ENCODE assay signal across 1 cellular context in genomic region chr17:76056882-76057281, GRCh38.
TF ChIP-seq lines count a peak whose summit lies in the region.

No MANE protein-coding gene starts in this region.

TF ChIP-seq in K562, 482 proteins besides CTCF, POLR2A, EP300 and RAD21:
- TF ChIP-seq CTBP1 (IDR thresholded peaks at IDR 0.05; ENCODE audit: borderline replicate concordance) (no peak), ETV1 (tag; conservative IDR thresholded peaks at IDR 0.05; ENCODE audit: low read depth) (no peak), HNRNPLL (IDR thresholded peaks at IDR 0.05; ENCODE audit: low read depth, low read length, poor library complexity, severe bottlenecking) (no peak)
